2 cellular contexts compared by ENCODE assay signal in genomic region chr3:172222474-172223071, GRCh38.
TF ChIP-seq lines count a peak whose summit lies in the region.

No MANE protein-coding gene starts in this region.

TF ChIP-seq in IMR-90, 13 proteins besides CTCF, POLR2A, EP300 and RAD21:
- no peak for TF ChIP-seq BHLHE40 (IDR thresholded peaks at IDR 0.05; ENCODE audit: low read depth, low read length)
- no peak for TF ChIP-seq MXI1 (IDR thresholded peaks at IDR 0.05; ENCODE audit: borderline replicate concordance, low read depth, low read length)
- TF ChIP-seq MAZ (IDR thresholded peaks at IDR 0.05; ENCODE audit: borderline replicate concordance, low read depth, low read length) = no peak
- TF ChIP-seq NFE2L2 (IDR thresholded peaks at IDR 0.05; ENCODE audit: low read depth, low read length) = no peak
- no peak for TF ChIP-seq SMC3 (IDR thresholded peaks at IDR 0.05; ENCODE audit: low read depth, low read length)
- no peak for TF ChIP-seq CEBPB (IDR thresholded peaks at IDR 0.05; ENCODE audit: low read depth, low read length)
- no peak for TF ChIP-seq ELK1 (IDR thresholded peaks at IDR 0.05; ENCODE audit: borderline replicate concordance, low read depth, low read length)
- TF ChIP-seq RFX5 (IDR thresholded peaks at IDR 0.05; ENCODE audit: low read depth, low read length) = no peak
- TF ChIP-seq CHD1 (IDR thresholded peaks at IDR 0.05; ENCODE audit: low read depth, low read length) = no peak
- no peak for TF ChIP-seq MAFK (IDR thresholded peaks at IDR 0.05; ENCODE audit: low read depth, low read length)
- TF ChIP-seq, protein P1, sequence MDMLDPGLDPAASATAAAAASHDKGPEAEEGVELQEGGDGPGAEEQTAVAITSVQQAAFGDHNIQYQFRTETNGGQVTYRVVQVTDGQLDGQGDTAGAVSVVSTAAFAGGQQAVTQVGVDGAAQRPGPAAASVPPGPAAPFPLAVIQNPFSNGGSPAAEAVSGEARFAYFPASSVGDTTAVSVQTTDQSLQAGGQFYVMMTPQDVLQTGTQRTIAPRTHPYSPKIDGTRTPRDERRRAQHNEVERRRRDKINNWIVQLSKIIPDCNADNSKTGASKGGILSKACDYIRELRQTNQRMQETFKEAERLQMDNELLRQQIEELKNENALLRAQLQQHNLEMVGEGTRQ (IDR thresholded peaks at IDR 0.05; ENCODE audit: low read depth, low read length) = no peak
- no peak for TF ChIP-seq FOS (IDR thresholded peaks at IDR 0.05; ENCODE audit: low read depth, low read length)
- TF ChIP-seq RCOR1 (IDR thresholded peaks at IDR 0.05; ENCODE audit: insufficient replicate concordance, low read length) = no peak

TF ChIP-seq in H1, 55 proteins besides CTCF, POLR2A, EP300 and RAD21:
- TF ChIP-seq MAFK (IDR thresholded peaks at IDR 0.05; ENCODE audit: low read depth, low read length) (no peak), RBBP5 (IDR thresholded peaks at IDR 0.05; ENCODE audit: borderline replicate concordance, low read depth, low read length) (no peak), CHD7 (IDR thresholded peaks at IDR 0.05; ENCODE audit: insufficient replicate concordance, low read length) (peak; percentile 36), SP2 (IDR thresholded peaks at IDR 0.05; ENCODE audit: low read length) (no peak), SP4 (IDR thresholded peaks at IDR 0.05; ENCODE audit: low read length) (no peak), CBX5 (IDR thresholded peaks at IDR 0.05; ENCODE audit: low read depth, low read length) (no peak)
